Comparison of ENCODE assay signal across 8 cellular contexts in the genomic region with DNA sequence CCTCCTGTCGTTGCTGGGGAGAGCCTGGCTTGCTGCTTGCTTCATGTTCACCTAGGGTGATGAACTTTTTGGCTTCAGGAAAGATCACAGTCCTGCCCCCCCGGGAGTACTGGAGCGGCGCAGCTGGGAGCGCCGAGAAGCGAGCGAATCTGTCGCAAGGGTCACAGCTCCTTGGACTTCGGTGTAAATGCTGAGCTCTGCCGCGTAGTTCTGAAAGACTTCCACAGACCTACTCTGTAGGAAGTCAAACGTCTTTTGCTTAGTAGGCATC. TPM values are rescaled to one million over a fixed set of nuclear protein-coding genes. Genes with fewer than 3 reads are reported as not detected.
DNase-seq lines count a peak whose midpoint lies in the region; ATAC-seq and TF ChIP-seq lines count a peak whose summit lies in the region.

No MANE protein-coding gene starts in this region.

- 0% methylated on average over 12 of the region's 13 CpGs for WGBS in esophagus muscularis mucosa

- H3K79me2 ChIP-seq in SU-DHL-6 (ENCODE audit: insufficient read depth, low read length), result peaks cover 66% of the 10 kb centered on the region
- peaks cover 58% of the 10 kb centered on the region for H3K79me2 ChIP-seq in neural cell (replicated peaks; ENCODE audit: insufficient read depth, low read length)

- peaks cover 19 to 35% (median 30%) of the 10 kb centered on the region in 4 donors for H3K4me1 ChIP-seq in esophagus muscularis mucosa

- H3F3A ChIP-seq in SU-DHL-6 (ENCODE audit: insufficient read depth), result peaks cover 10% of the 10 kb centered on the region
- peaks cover 6% of the 10 kb centered on the region for H3F3A ChIP-seq in neural cell (ENCODE audit: insufficient read depth, low read length, poor library complexity, severe bottlenecking)

- peaks cover 9% of the 10 kb centered on the region; the same call in 1 of the 2 replicates for H3K36me3 ChIP-seq in SU-DHL-6 (ENCODE audit: low read length)
- H3K36me3 ChIP-seq in esophagus muscularis mucosa, result peaks cover 0 to 21% (median 12%) of the 10 kb centered on the region in 4 donors
- no peaks in the 10 kb centered on the region for H3K36me3 ChIP-seq in neural cell (ENCODE audit: insufficient read depth, low read length)

- ATAC-seq in HG03442 (IDR thresholded peaks at IDR 0.05; ENCODE audit: unreplicated experiment), result no peak
- no peak for ATAC-seq in GM21786 (IDR thresholded peaks at IDR 0.05; ENCODE audit: unreplicated experiment)

- H4K20me1 ChIP-seq in SU-DHL-6 (ENCODE audit: low read depth, low read length), result peaks cover 29% of the 10 kb centered on the region
- H4K20me1 ChIP-seq in neural cell (ENCODE audit: insufficient read depth), result peaks cover 3% of the 10 kb centered on the region

- H2AFZ ChIP-seq in SU-DHL-6 (ENCODE audit: low read depth, low read length, severe bottlenecking), result no peak overlapping the region
- no peak overlapping the region for H2AFZ ChIP-seq in neural cell (ENCODE audit: low read depth, low read length)

- TF ChIP-seq POLR2A in esophagus muscularis mucosa (IDR thresholded peaks at IDR 0.05; ENCODE audit: low read depth), result no peak

- no peaks in the 10 kb centered on the region for H3K9me2 ChIP-seq in SU-DHL-6 (replicated peaks; ENCODE audit: insufficient read depth, low read length)
- H3K9me2 ChIP-seq in neural cell (ENCODE audit: insufficient read depth, low read length), result no peaks in the 10 kb centered on the region

- TF ChIP-seq RAD21 in neural cell (conservative IDR thresholded peaks at IDR 0.05), result no peak

- peak; percentile 34 for DNase-seq in NOMO-1 treated with DMSO at 0.1 percent for 48 hours (lab: John Stamatoyannopoulos, UW; ENCODE audit: unreplicated experiment)
- no peak for DNase-seq in NOMO-1 treated with dmso at 0.1 percent for 144 hours (lab: John Stamatoyannopoulos, UW; ENCODE audit: unreplicated experiment)
- DNase-seq in esophagus muscularis mucosa (ENCODE audit: extremely low spot score), result no peak
- no peak for DNase-seq in dedifferentiated amniotic fluid mesenchymal stem cell (ENCODE audit: extremely low spot score)

- intact Hi-C loops in esophagus muscularis mucosa (cut with DNase I), result loop anchor here (10.0 kb wide), 1 partner anchor 199 kb away; a partner anchor contains a TSS

- H3K4me2 ChIP-seq in SU-DHL-6 (ENCODE audit: low read depth, low read length, poor library complexity, severe bottlenecking) (peak overlapping the region; percentile 97), neural cell (ENCODE audit: low read length) (peak overlapping the region; percentile 96)

- H3K27me3 ChIP-seq in SU-DHL-6 (ENCODE audit: low read length), result no peaks in the 10 kb centered on the region
- no peaks in the 10 kb centered on the region for H3K27me3 ChIP-seq in esophagus muscularis mucosa
- no peaks in the 10 kb centered on the region for H3K27me3 ChIP-seq in neural cell (ENCODE audit: insufficient read depth, low read depth, low read length)

- peak overlapping the region; percentile 30; the same call in 1 of the 2 replicates for H3K27ac ChIP-seq in SU-DHL-6 (ENCODE audit: low read depth, low read length)
- H3K27ac ChIP-seq in esophagus muscularis mucosa (replicated peaks in 1 of 4), result peak overlapping the region; percentile 96 to 99 (median 98)
- peak overlapping the region; percentile 41 for H3K27ac ChIP-seq in neural cell (ENCODE audit: low read length)

- TF ChIP-seq EP300 in esophagus muscularis mucosa (IDR thresholded peaks at IDR 0.05) (no peak), neural cell (conservative IDR thresholded peaks at IDR 0.05; ENCODE audit: poor library complexity, severe bottlenecking) (no peak)

- TF ChIP-seq CTCF in SU-DHL-6 (IDR thresholded peaks at IDR 0.05; ENCODE audit: insufficient read depth, low read length, poor library complexity, severe bottlenecking) (no peak), esophagus muscularis mucosa (IDR thresholded peaks at IDR 0.05) (no peak), neural cell (IDR thresholded peaks at IDR 0.05; ENCODE audit: poor library complexity, severe bottlenecking) (no peak)

- H3K4me3 ChIP-seq in SU-DHL-6 (ENCODE audit: insufficient read depth, low read length, poor library complexity, severe bottlenecking) (peak overlapping the region; percentile 92), esophagus muscularis mucosa (peak overlapping the region; percentile 77 to 96 (median 87)), neural cell (ENCODE audit: low read length) (peak overlapping the region; percentile 93)

- H3K9me3 ChIP-seq in SU-DHL-6 (ENCODE audit: insufficient read depth, low read length), result no peaks in the 10 kb centered on the region
- no peaks in the 10 kb centered on the region for H3K9me3 ChIP-seq in esophagus muscularis mucosa
- H3K9me3 ChIP-seq in neural cell (ENCODE audit: low read length), result no peaks in the 10 kb centered on the region

- H3K9ac ChIP-seq in SU-DHL-6 (ENCODE audit: low read length) (peak overlapping the region; percentile 95), neural cell (ENCODE audit: low read length) (peak overlapping the region; percentile 63)

TF ChIP-seq in neural cell, 6 proteins besides CTCF, POLR2A, EP300 and RAD21:
- TF ChIP-seq TAF1 (IDR thresholded peaks at IDR 0.05; ENCODE audit: low read depth), result no peak
- TF ChIP-seq EZH2 (IDR thresholded peaks at IDR 0.05; ENCODE audit: borderline replicate concordance, insufficient read depth, low read length, poor library complexity, severe bottlenecking), result no peak
- TF ChIP-seq MXI1 (conservative IDR thresholded peaks at IDR 0.05; ENCODE audit: poor library complexity, severe bottlenecking), result no peak
- TF ChIP-seq POLR2AphosphoS5 (IDR thresholded peaks at IDR 0.05), result no peak
- TF ChIP-seq SMC3 (conservative IDR thresholded peaks at IDR 0.05; ENCODE audit: poor library complexity), result no peak
- TF ChIP-seq, protein P1, sequence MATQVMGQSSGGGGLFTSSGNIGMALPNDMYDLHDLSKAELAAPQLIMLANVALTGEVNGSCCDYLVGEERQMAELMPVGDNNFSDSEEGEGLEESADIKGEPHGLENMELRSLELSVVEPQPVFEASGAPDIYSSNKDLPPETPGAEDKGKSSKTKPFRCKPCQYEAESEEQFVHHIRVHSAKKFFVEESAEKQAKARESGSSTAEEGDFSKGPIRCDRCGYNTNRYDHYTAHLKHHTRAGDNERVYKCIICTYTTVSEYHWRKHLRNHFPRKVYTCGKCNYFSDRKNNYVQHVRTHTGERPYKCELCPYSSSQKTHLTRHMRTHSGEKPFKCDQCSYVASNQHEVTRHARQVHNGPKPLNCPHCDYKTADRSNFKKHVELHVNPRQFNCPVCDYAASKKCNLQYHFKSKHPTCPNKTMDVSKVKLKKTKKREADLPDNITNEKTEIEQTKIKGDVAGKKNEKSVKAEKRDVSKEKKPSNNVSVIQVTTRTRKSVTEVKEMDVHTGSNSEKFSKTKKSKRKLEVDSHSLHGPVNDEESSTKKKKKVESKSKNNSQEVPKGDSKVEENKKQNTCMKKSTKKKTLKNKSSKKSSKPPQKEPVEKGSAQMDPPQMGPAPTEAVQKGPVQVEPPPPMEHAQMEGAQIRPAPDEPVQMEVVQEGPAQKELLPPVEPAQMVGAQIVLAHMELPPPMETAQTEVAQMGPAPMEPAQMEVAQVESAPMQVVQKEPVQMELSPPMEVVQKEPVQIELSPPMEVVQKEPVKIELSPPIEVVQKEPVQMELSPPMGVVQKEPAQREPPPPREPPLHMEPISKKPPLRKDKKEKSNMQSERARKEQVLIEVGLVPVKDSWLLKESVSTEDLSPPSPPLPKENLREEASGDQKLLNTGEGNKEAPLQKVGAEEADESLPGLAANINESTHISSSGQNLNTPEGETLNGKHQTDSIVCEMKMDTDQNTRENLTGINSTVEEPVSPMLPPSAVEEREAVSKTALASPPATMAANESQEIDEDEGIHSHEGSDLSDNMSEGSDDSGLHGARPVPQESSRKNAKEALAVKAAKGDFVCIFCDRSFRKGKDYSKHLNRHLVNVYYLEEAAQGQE (IDR thresholded peaks at IDR 0.05; ENCODE audit: borderline replicate concordance), result no peak

RNA-seq across cellular contexts. Expression of a gene that starts 2.7 kb away (rescaled TPM):
- 10 to 100 TPM; 17.2 to 25.5 (median 23.2) TPM for total RNA-seq in esophagus muscularis mucosa
- polyA plus RNA-seq in neural cell, result 23.2 and 28.5 TPM in 2 replicates
- polyA minus RNA-seq in neural cell, result 35.3 and 39.5 TPM in 2 replicates

RNA-seq across cellular contexts. Expression of a gene that starts 10.3 kb away (rescaled TPM):
- 10 to 100 TPM; 32.9 to 56.9 (median 40.2) TPM for total RNA-seq in esophagus muscularis mucosa
- 92.2 and 93.1 TPM in 2 replicates for polyA plus RNA-seq in neural cell
- 47.0 and 49.4 TPM in 2 replicates for polyA minus RNA-seq in neural cell

Comparison
In these comparisons a context has a peak if more than half of its experiments do, and no peak if none do; other contexts are left out.
1. H3K27ac ChIP-seq: peak in every context shown above with its lines; median percentile 98 in esophagus muscularis mucosa; 41 in neural cell; 30 in SU-DHL-6.